Comparison of ENCODE assay signal across 1 cellular context in the genomic region with DNA sequence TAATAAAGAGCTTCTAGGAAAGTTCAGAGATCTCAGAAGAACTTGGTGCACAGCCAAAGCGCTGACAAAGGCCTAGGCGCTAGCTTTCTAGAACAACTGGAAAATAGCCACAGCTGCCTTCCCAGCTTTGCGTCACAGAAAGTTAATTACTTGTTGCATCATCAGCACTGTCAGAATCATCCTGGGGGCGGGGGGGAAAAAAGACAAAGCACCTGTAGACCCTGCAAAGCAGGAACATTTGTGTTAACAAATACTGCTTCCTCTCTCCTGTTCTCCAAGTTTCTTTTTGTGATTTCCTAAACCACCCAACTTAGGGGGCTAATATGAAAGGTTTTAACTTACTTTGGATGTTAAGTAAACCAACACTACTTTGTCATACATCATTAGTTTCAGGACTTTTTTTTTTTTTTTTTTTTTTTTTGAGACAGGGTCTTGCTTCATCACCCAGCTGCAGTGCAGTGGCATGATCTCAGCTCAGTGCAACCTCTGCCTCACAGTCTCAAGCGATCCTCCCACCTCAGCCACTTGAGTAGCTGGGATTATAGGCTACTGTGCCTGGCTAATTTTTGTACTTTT.
TF ChIP-seq lines count a peak whose summit lies in the region.

No MANE protein-coding gene starts in this region.

TF ChIP-seq in HepG2, 621 proteins besides CTCF, POLR2A, EP300 and RAD21:
- TF ChIP-seq, protein P1, sequence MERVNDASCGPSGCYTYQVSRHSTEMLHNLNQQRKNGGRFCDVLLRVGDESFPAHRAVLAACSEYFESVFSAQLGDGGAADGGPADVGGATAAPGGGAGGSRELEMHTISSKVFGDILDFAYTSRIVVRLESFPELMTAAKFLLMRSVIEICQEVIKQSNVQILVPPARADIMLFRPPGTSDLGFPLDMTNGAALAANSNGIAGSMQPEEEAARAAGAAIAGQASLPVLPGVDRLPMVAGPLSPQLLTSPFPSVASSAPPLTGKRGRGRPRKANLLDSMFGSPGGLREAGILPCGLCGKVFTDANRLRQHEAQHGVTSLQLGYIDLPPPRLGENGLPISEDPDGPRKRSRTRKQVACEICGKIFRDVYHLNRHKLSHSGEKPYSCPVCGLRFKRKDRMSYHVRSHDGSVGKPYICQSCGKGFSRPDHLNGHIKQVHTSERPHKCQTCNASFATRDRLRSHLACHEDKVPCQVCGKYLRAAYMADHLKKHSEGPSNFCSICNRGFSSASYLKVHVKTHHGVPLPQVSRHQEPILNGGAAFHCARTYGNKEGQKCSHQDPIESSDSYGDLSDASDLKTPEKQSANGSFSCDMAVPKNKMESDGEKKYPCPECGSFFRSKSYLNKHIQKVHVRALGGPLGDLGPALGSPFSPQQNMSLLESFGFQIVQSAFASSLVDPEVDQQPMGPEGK (CRISPR knock-in tag; IDR thresholded peaks at IDR 0.05), result peak; percentile 38; the same call in 1 of the 2 replicates
- TF ChIP-seq, protein P2, sequence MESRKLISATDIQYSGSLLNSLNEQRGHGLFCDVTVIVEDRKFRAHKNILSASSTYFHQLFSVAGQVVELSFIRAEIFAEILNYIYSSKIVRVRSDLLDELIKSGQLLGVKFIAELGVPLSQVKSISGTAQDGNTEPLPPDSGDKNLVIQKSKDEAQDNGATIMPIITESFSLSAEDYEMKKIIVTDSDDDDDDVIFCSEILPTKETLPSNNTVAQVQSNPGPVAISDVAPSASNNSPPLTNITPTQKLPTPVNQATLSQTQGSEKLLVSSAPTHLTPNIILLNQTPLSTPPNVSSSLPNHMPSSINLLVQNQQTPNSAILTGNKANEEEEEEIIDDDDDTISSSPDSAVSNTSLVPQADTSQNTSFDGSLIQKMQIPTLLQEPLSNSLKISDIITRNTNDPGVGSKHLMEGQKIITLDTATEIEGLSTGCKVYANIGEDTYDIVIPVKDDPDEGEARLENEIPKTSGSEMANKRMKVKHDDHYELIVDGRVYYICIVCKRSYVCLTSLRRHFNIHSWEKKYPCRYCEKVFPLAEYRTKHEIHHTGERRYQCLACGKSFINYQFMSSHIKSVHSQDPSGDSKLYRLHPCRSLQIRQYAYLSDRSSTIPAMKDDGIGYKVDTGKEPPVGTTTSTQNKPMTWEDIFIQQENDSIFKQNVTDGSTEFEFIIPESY (CRISPR knock-in tag; IDR thresholded peaks at IDR 0.05), result peak; percentile 89
- TF ChIP-seq ZNF749 (CRISPR knock-in tag; IDR thresholded peaks at IDR 0.05; ENCODE audit: borderline replicate concordance), result no peak
- TF ChIP-seq SOX6 (IDR thresholded peaks at IDR 0.05), result no peak
- TF ChIP-seq SOX6 (CRISPR knock-in tag; IDR thresholded peaks at IDR 0.05), result 0 out of 2 replicates have a peak, but pooled peaks have one; percentile 10
- peak; percentile 40; the same call in 1 of the 2 replicates for TF ChIP-seq BCL6 (CRISPR knock-in tag; IDR thresholded peaks at IDR 0.05)
- TF ChIP-seq CEBPB (IDR thresholded peaks at IDR 0.05; ENCODE audit: borderline replicate concordance, low read depth, low read length), result peak; percentile 43; the same call in 1 of the 2 replicates
- TF ChIP-seq CREB1 (IDR thresholded peaks at IDR 0.05), result no peak
- TF ChIP-seq CREB1 (CRISPR knock-in tag; IDR thresholded peaks at IDR 0.05), result 0 out of 2 replicates have a peak, but pooled peaks have one; percentile 32
- no peak for TF ChIP-seq GFI1 (CRISPR knock-in tag; IDR thresholded peaks at IDR 0.05; ENCODE audit: borderline replicate concordance)
- TF ChIP-seq SALL1 (CRISPR knock-in tag; IDR thresholded peaks at IDR 0.05), result no peak
- TF ChIP-seq ZBTB42 (CRISPR knock-in tag; IDR thresholded peaks at IDR 0.05), result no peak
- no peak for TF ChIP-seq ZNF550 (CRISPR knock-in tag; IDR thresholded peaks at IDR 0.05; ENCODE audit: borderline replicate concordance)
